8 cellular contexts compared by ENCODE assay signal in genomic region chr20:56628873-56629463, GRCh38. TPM values are rescaled to one million over a fixed set of nuclear protein-coding genes. Genes with fewer than 3 reads are reported as not detected.
DNase-seq lines count a peak whose midpoint lies in the region; ATAC-seq and TF ChIP-seq lines count a peak whose summit lies in the region.

TFAP2C (plus strand) TSS chr20:56629306; CDS start chr20:56629545, 239 bp downstream.

- ATAC-seq in HG03469 (IDR thresholded peaks at IDR 0.05; ENCODE audit: unreplicated experiment): no peak

- H3K36me3 ChIP-seq in HUES48 (ENCODE audit: control insufficient read depth, insufficient read depth, low read length) (peaks cover 10% of the 10 kb centered on the region), osteoblast (ENCODE audit: insufficient read depth, low read length) (no peaks in the 10 kb centered on the region)

- peak within 1 kb of the TSS; percentile 78 for H3K9ac ChIP-seq in HUES48 (ENCODE audit: low read depth, low read length)

- H3K27ac ChIP-seq in HUES48 (ENCODE audit: low read depth, low read length) (peak within 1 kb of the TSS; percentile 61), osteoblast (ENCODE audit: low read depth, low read length) (no peak within 1 kb of the TSS)

- BruUV-seq in Calu3 (replicated peaks; lab: Mats Ljungman, UMichigan): no TSS peak

- no peaks in the 10 kb centered on the region for H3K79me2 ChIP-seq in osteoblast (ENCODE audit: insufficient read depth, low read length)

- H2AFZ ChIP-seq in osteoblast (ENCODE audit: low read length): no peak within 1 kb of the TSS

- H3K27me3 ChIP-seq in HUES48 (ENCODE audit: control insufficient read depth, insufficient read depth, low read length) (peaks cover 64% of the 10 kb centered on the region), osteoblast (ENCODE audit: insufficient read depth, low read length) (peaks cover 99% of the 10 kb centered on the region)

- no peaks in the 10 kb centered on the region for H3K27me3 Mint-ChIP-seq in Calu3 (ENCODE audit: unreplicated experiment)
- H3K27me3 Mint-ChIP-seq in activated CD4-positive, alpha-beta memory T cell treated with anti-CD3 and anti-CD28 coated beads for 36 hours: peaks cover 66% of the 10 kb centered on the region

- POLR2A ChIA-PET in activated CD4-positive, alpha-beta memory T cell treated with anti-CD3 and anti-CD28 coated beads for 36 hours (lab: Charles Lee): no interaction called here

- H3K36me3 Mint-ChIP-seq in Calu3 (ENCODE audit: insufficient read depth, unreplicated experiment): peaks cover 26% of the 10 kb centered on the region
- no peaks in the 10 kb centered on the region for H3K36me3 Mint-ChIP-seq in activated CD4-positive, alpha-beta memory T cell treated with anti-CD3 and anti-CD28 coated beads for 36 hours

- peak within 1 kb of the TSS; percentile 83 for H3K27ac Mint-ChIP-seq in Calu3 (ENCODE audit: unreplicated experiment)
- H3K27ac Mint-ChIP-seq in activated CD4-positive, alpha-beta memory T cell treated with anti-CD3 and anti-CD28 coated beads for 36 hours: no peak within 1 kb of the TSS

- no peak for TF ChIP-seq CTCF in Calu3 (IDR thresholded peaks at IDR 0.05; ENCODE audit: unreplicated experiment)
- TF ChIP-seq CTCF in fibroblast of pulmonary artery (IDR thresholded peaks at IDR 0.05; ENCODE audit: low read length, missing control alignments): no peak
- no peak for TF ChIP-seq CTCF in osteoblast (IDR thresholded peaks at IDR 0.05; ENCODE audit: extremely low read depth, low read depth, low read length)

- no peaks in the 10 kb centered on the region for H3K4me1 Mint-ChIP-seq in Calu3 (ENCODE audit: low read depth, unreplicated experiment)
- H3K4me1 Mint-ChIP-seq in activated CD4-positive, alpha-beta memory T cell treated with anti-CD3 and anti-CD28 coated beads for 36 hours (ENCODE audit: low read depth): peaks cover 16% of the 10 kb centered on the region

- peak within 1 kb of the TSS; percentile 78 for H3K4me3 ChIP-seq in HUES48 (ENCODE audit: low read depth, low read length)
- H3K4me3 ChIP-seq in fibroblast of pulmonary artery (replicated peaks; ENCODE audit: low read depth, low read length): peak within 1 kb of the TSS; percentile 27
- no peak within 1 kb of the TSS for H3K4me3 ChIP-seq in osteoblast (ENCODE audit: insufficient read depth, low read length)

- intact Hi-C loops in Calu3 (cut with micrococcal nuclease; ENCODE audit: unreplicated experiment): loop anchor here (10.0 kb wide), 1 partner anchor 74 kb away; no protein-coding TSS in a partner anchor
- intact Hi-C loops in activated CD4-positive, alpha-beta memory T cell treated with anti-CD3 and anti-CD28 coated beads for 36 hours (cut with micrococcal nuclease): no loop called here

- no peaks in the 10 kb centered on the region for H4K20me1 ChIP-seq in osteoblast (ENCODE audit: insufficient read depth, low read length)

- H3K4me1 ChIP-seq in HUES48 (ENCODE audit: control insufficient read depth, insufficient read depth, low read length) (peaks cover 55% of the 10 kb centered on the region), osteoblast (ENCODE audit: insufficient read depth, low read length) (no peaks in the 10 kb centered on the region)

- no peak within 1 kb of the TSS for H3K4me2 ChIP-seq in osteoblast (ENCODE audit: insufficient read depth, low read length)

- H3K9me3 ChIP-seq in HUES48 (ENCODE audit: control insufficient read depth, insufficient read depth, low read length) (no peaks in the 10 kb centered on the region), osteoblast (ENCODE audit: low read depth, low read length) (no peaks in the 10 kb centered on the region)

- H3K4me3 Mint-ChIP-seq in Calu3 (ENCODE audit: low read depth, unreplicated experiment): peak within 1 kb of the TSS; percentile 81
- H3K4me3 Mint-ChIP-seq in activated CD4-positive, alpha-beta memory T cell treated with anti-CD3 and anti-CD28 coated beads for 36 hours: peak within 1 kb of the TSS; percentile 16

- H3K9me3 Mint-ChIP-seq in Calu3 (ENCODE audit: low read depth, unreplicated experiment): no peaks in the 10 kb centered on the region
- no peaks in the 10 kb centered on the region for H3K9me3 Mint-ChIP-seq in activated CD4-positive, alpha-beta memory T cell treated with anti-CD3 and anti-CD28 coated beads for 36 hours

- CTCF ChIA-PET in Calu3 (lab: Charles Lee): interaction anchor here (0.6 kb wide), 1 partner anchor 91 kb away, joined by 3 read pairs; no protein-coding TSS in a partner anchor
- CTCF ChIA-PET in activated CD4-positive, alpha-beta memory T cell treated with anti-CD3 and anti-CD28 coated beads for 36 hours (lab: Charles Lee): no interaction called here

- DNase-seq in Calu3: peak; percentile 91
- DNase-seq in activated CD4-positive, alpha-beta memory T cell treated with anti-CD3 and anti-CD28 coated beads for 36 hours: peak; percentile 37
- DNase-seq in fibroblast of pulmonary artery (ENCODE audit: low read depth): peak; percentile 20
- DNase-seq in osteoblast (ENCODE audit: insufficient read length, low spot score, missing footprints): peak; percentile 68
- DNase-seq in GF-D8 (lab: John Stamatoyannopoulos, UW): no peak
- DNase-seq in NCI-H1930 (lab: John Stamatoyannopoulos, UW): no peak

RNA-seq across cellular contexts. Expression of gene TFAP2C, which starts in this region (rescaled TPM):
- 3.1 and 3.4 TPM in 2 replicates for total RNA-seq in Calu3 (2022)
- not detected for total RNA-seq in activated CD4-positive, alpha-beta memory T cell treated with anti-CD3 and anti-CD28 coated beads for 36 hours
- under 0.01 TPM in 1 of 2 replicates, not detected in the other for total RNA-seq in osteoblast

Comparison
In these comparisons a context has a peak if more than half of its experiments do, and no peak if none do; other contexts are left out.
1. Peak in DNase-seq in activated CD4-positive, alpha-beta memory T cell treated with anti-CD3 and anti-CD28 coated beads for 36 hours; RNA of the gene not detected or under 1 TPM.
2. Peak in DNase-seq in osteoblast; RNA of the gene not detected or under 1 TPM.
3. DNase-seq: peak in Calu3 (single experiment) and fibroblast of pulmonary artery (single experiment); none in GF-D8 (single experiment) and NCI-H1930 (0 of 2).